In genomic region chr22:29040385-29041275, GRCh38 we compare ENCODE assay signal across 8 cellular contexts. TPM values are rescaled to one million over a fixed set of nuclear protein-coding genes. Genes with fewer than 3 reads are reported as not detected.
DNase-seq lines count a peak whose midpoint lies in the region; ATAC-seq, FAIRE-seq and TF ChIP-seq lines count a peak whose summit lies in the region.

No MANE protein-coding gene starts in this region.

- POLR2A ChIA-PET in activated CD4-positive, alpha-beta T cell treated with anti-CD3 and anti-CD28 coated beads for 36 hours (lab: Charles Lee): no interaction called here
- POLR2A ChIA-PET in HepG2 (lab: Yijun Ruan, JAX): interaction anchor here (0.6 to 3.3 kb wide), 9 partner anchors 9 to 256 kb away, joined by 3 to 22 read pairs (median 5); partner anchors contain the start of genes XBP1 and ZNRF3

- WGBS in HepG2 (ENCODE audit: low lambda C conversion rate): 84% methylated on average over 9 of the region's 9 CpGs

- H3K36me3 ChIP-seq in ACC112 (ENCODE audit: insufficient read depth, low read length): no peaks in the 10 kb centered on the region
- H3K36me3 ChIP-seq in colonic mucosa: no peaks in the 10 kb centered on the region
- H3K36me3 ChIP-seq in HepG2 (replicated peaks in 1 of 2; ENCODE audit: control insufficient read depth in 1 of 2, insufficient read depth in 2 of 2, low read length in 2 of 2): peaks cover 15 to 76% of the 10 kb centered on the region in 2 experiments

- FAIRE-seq in GM18507 (lab: Jason Lieb, UNC) (peak; percentile 92), HepG2 (lab: Jason Lieb, UNC) (peak; percentile 56)

- peak; percentile 33 for DNase-seq in GM18507 (ENCODE audit: extremely low spot score, insufficient read length, low read depth)
- DNase-seq in NCI-H226: peak; percentile 26
- peak; percentile 77 for DNase-seq in activated CD4-positive, alpha-beta T cell treated with anti-CD3 and anti-CD28 coated beads for 36 hours
- peak; percentile 76 for DNase-seq in colonic mucosa
- peak; percentile 65 for DNase-seq in HepG2 (ENCODE audit: low spot score)
- peak; percentile 26 to 39 (median 37) for DNase-seq in stimulated activated CD4-positive, alpha-beta T cell treated with anti-CD3 and anti-CD28 coated beads, TNF-alpha, amount 100 ng/mL, for 1 hour (ENCODE audit: low read depth in 3 of 3, low spot score in 1 of 3)

- no peak for TF ChIP-seq EP300 in HepG2 (IDR thresholded peaks at IDR 0.05; ENCODE audit: low read depth in 2 of 2, low read length in 2 of 2)
- TF ChIP-seq EP300 in HepG2 (CRISPR knock-in tag; IDR thresholded peaks at IDR 0.05; ENCODE audit: borderline replicate concordance): no peak

- peaks cover 1% of the 10 kb centered on the region for H3K36me3 Mint-ChIP-seq in activated CD4-positive, alpha-beta T cell treated with anti-CD3 and anti-CD28 coated beads for 36 hours (ENCODE audit: low read depth)

- no peak overlapping the region for H3K4me2 ChIP-seq in HepG2 (ENCODE audit: low read depth, low read length)

- H3K79me2 ChIP-seq in ACC112 (ENCODE audit: control insufficient read depth, insufficient read depth, low read length, unreplicated experiment) (no peaks in the 10 kb centered on the region), HepG2 (ENCODE audit: insufficient read depth, low read length) (peaks cover 54% of the 10 kb centered on the region)

- TF ChIP-seq POLR2A in HepG2 (IDR thresholded peaks at IDR 0.05; ENCODE audit: insufficient read depth in 1 of 2, low read depth in 2 of 2, low read length in 2 of 2): no peak

- CTCF ChIA-PET in activated CD4-positive, alpha-beta T cell treated with anti-CD3 and anti-CD28 coated beads for 36 hours (lab: Charles Lee): interaction anchor here (0.6 to 5.5 kb wide), 43 partner anchors 14 to 618 kb away, joined by 3 to 72 read pairs (median 4); partner anchors contain the start of genes C22orf31 and KREMEN1
- CTCF ChIA-PET in HepG2 (lab: Yijun Ruan, JAX; ENCODE audit: low intra/inter-chr PET ratio, low total read pairs): interaction anchor here (1.3 to 2.1 kb wide), 2 partner anchors 183 to 185 kb away, joined by 4 to 22 read pairs; no protein-coding TSS in a partner anchor

- no peak overlapping the region for H2AFZ ChIP-seq in ACC112 (ENCODE audit: low read length, unreplicated experiment)
- H2AFZ ChIP-seq in HepG2 (ENCODE audit: low read length): no peak overlapping the region

- H3K9ac ChIP-seq in colonic mucosa (ENCODE audit: low read depth in 2 of 2, low read length in 2 of 2): no peak overlapping the region
- no peak overlapping the region for H3K9ac ChIP-seq in HepG2 (ENCODE audit: insufficient read depth, low read depth, low read length)

- peaks cover 7% of the 10 kb centered on the region for H3K27me3 Mint-ChIP-seq in activated CD4-positive, alpha-beta T cell treated with anti-CD3 and anti-CD28 coated beads for 36 hours

- no TSS peak for BruUV-seq in HepG2 (replicated peaks; lab: Mats Ljungman, UMichigan)

- H3K9me3 ChIP-seq in colonic mucosa (no peaks in the 10 kb centered on the region), HepG2 (ENCODE audit: low read length) (no peaks in the 10 kb centered on the region)

- H3K27me3 ChIP-seq in ACC112 (ENCODE audit: insufficient read depth, low read length): no peaks in the 10 kb centered on the region
- H3K27me3 ChIP-seq in colonic mucosa: no peaks in the 10 kb centered on the region
- H3K27me3 ChIP-seq in HepG2 (ENCODE audit: control insufficient read depth in 1 of 2, insufficient read depth in 2 of 2, low read length in 2 of 2): no peaks in the 10 kb centered on the region

- no peak overlapping the region for H3K4me3 Mint-ChIP-seq in activated CD4-positive, alpha-beta T cell treated with anti-CD3 and anti-CD28 coated beads for 36 hours

- in situ Hi-C loops in HepG2 (cut with HindIII; ENCODE audit: extremely low pct_ligation_motif_present, low pct_unique_long_range_greater_than_20kb): no loop called here

- peaks cover 9% of the 10 kb centered on the region for H4K20me1 ChIP-seq in HepG2 (ENCODE audit: insufficient read depth, low read length)

- intact Hi-C loops in activated CD4-positive, alpha-beta T cell treated with anti-CD3 and anti-CD28 coated beads for 36 hours (cut with DNase I, micrococcal nuclease): loop anchor here (1.0 to 2.0 kb wide), 4 partner anchors 185 to 440 kb away; no protein-coding TSS in a partner anchor
- intact Hi-C loops in colonic mucosa (cut with DNase I): loop anchor here (10.0 kb wide), 2 partner anchors 114 to 204 kb away; no protein-coding TSS in a partner anchor
- intact Hi-C loops in HepG2 (cut with micrococcal nuclease; ENCODE audit: unreplicated experiment): loop anchor here (1.0 to 5.0 kb wide), 2 partner anchors 112 to 185 kb away; no protein-coding TSS in a partner anchor

- peaks cover 34% of the 10 kb centered on the region for H3K4me1 ChIP-seq in ACC112 (ENCODE audit: control insufficient read depth, insufficient read depth, low read length, unreplicated experiment)
- no peaks in the 10 kb centered on the region for H3K4me1 ChIP-seq in colonic mucosa
- peaks cover 87% of the 10 kb centered on the region for H3K4me1 ChIP-seq in HepG2 (ENCODE audit: insufficient read depth, low read length)

- no peaks in the 10 kb centered on the region for H3K4me1 Mint-ChIP-seq in activated CD4-positive, alpha-beta T cell treated with anti-CD3 and anti-CD28 coated beads for 36 hours

- TF ChIP-seq RAD21 in HepG2 (CRISPR knock-in tag; IDR thresholded peaks at IDR 0.05): peak; percentile 88

- H3K4me3 ChIP-seq in ACC112 (ENCODE audit: low read depth, low read length) (no peak overlapping the region), colonic mucosa (no peak overlapping the region), HepG2 (replicated peaks in 1 of 3; ENCODE audit: insufficient read depth in 1 of 3, low read depth in 2 of 3, low read length in 3 of 3) (no peak overlapping the region)

- H3K27ac ChIP-seq in ACC112 (ENCODE audit: low read depth, low read length) (peak overlapping the region; percentile 68), colonic mucosa (peak overlapping the region; percentile 9), HepG2 (ENCODE audit: extremely low read length, insufficient read depth, low read length) (no peak overlapping the region)

- H3K27ac Mint-ChIP-seq in activated CD4-positive, alpha-beta T cell treated with anti-CD3 and anti-CD28 coated beads for 36 hours: no peak overlapping the region

- no peaks in the 10 kb centered on the region for H3K9me3 Mint-ChIP-seq in activated CD4-positive, alpha-beta T cell treated with anti-CD3 and anti-CD28 coated beads for 36 hours (ENCODE audit: low read depth)

- TF ChIP-seq CTCF in colonic mucosa (IDR thresholded peaks at IDR 0.05) (peak; percentile 98), HepG2 (CRISPR knock-in tag; IDR thresholded peaks at IDR 0.05) (peak; percentile 86)

- ATAC-seq in activated CD4-positive, alpha-beta T cell treated with anti-CD3 and anti-CD28 coated beads for 36 hours: peak; percentile 65
- ATAC-seq in HepG2: peak; percentile 65
- no peak for ATAC-seq in HG03159 (IDR thresholded peaks at IDR 0.05; ENCODE audit: unreplicated experiment)

RNA-seq across cellular contexts. Expression of gene C22orf31, which starts 21.0 kb away (rescaled TPM):
- total RNA-seq in activated CD4-positive, alpha-beta T cell treated with anti-CD3 and anti-CD28 coated beads for 36 hours: not detected
- total RNA-seq in colonic mucosa (under 1 TPM in 1 of 2 donors, not detected in 1; 0.32 TPM), HepG2 (2016; rRNA removed; fragmentation: Illumina TruSeq; extraction: Trizol) (not detected in 2 replicates)
- not detected in 2 replicates for total RNA-seq in HepG2 (2016; cell fraction: cytosol; rRNA removed; fragmentation: Illumina TruSeq; extraction: Trizol; ENCODE audit: low read depth)
- 0.19 TPM in 1 of 2 replicates, not detected in the other for total RNA-seq in HepG2 (2016; cell fraction: insoluble cytoplasmic fraction; rRNA removed; fragmentation: Illumina TruSeq; extraction: Trizol)
- not detected in 2 replicates for total RNA-seq in HepG2 (2016; cell fraction: membrane; rRNA removed; fragmentation: Illumina TruSeq; extraction: Trizol)
- total RNA-seq in HepG2 (2016; cell fraction: nucleus; rRNA removed; fragmentation: Illumina TruSeq; extraction: Trizol): not detected in 2 replicates
- not detected in 2 replicates for polyA plus RNA-seq in HepG2 (2011; rRNA removed)
- polyA plus RNA-seq in HepG2 (2011; cell fraction: cytosol; rRNA removed): not detected in 2 replicates
- polyA plus RNA-seq in HepG2 (2011; cell fraction: nucleus; rRNA removed): not detected in 2 replicates
- polyA plus RNA-seq in HepG2 (2012): not detected in 2 replicates
- 0.25 TPM in 1 of 2 replicates, not detected in the other for polyA plus RNA-seq in HepG2 (2016; cell fraction: cytosol; fragmentation: Illumina TruSeq; extraction: Trizol; ENCODE audit: low read depth)
- not detected in 2 replicates for polyA plus RNA-seq in HepG2 (2016; cell fraction: insoluble cytoplasmic fraction; fragmentation: Illumina TruSeq; extraction: Trizol; ENCODE audit: low read depth)
- not detected in 2 replicates for polyA plus RNA-seq in HepG2 (2016; cell fraction: membrane; fragmentation: Illumina TruSeq; extraction: Trizol; ENCODE audit: low read depth)
- polyA plus RNA-seq in HepG2 (2016; cell fraction: nucleus; fragmentation: Illumina TruSeq; extraction: Trizol; ENCODE audit: insufficient read depth, low read depth): not detected in 2 replicates
- polyA minus RNA-seq in HepG2 (2011; rRNA and poly(A)+ RNA removed; ENCODE audit: low replicate concordance): not detected in 2 replicates
- polyA minus RNA-seq in HepG2 (2011; cell fraction: cytosol; rRNA and poly(A)+ RNA removed): not detected in 2 replicates
- not detected in 2 replicates for polyA minus RNA-seq in HepG2 (2011; cell fraction: nucleus; rRNA and poly(A)+ RNA removed)

RNA-seq across cellular contexts. Expression of gene KREMEN1, which starts 32.2 kb away (rescaled TPM):
- total RNA-seq in activated CD4-positive, alpha-beta T cell treated with anti-CD3 and anti-CD28 coated beads for 36 hours: under 1 TPM; 0.11 to 0.30 TPM
- total RNA-seq in colonic mucosa (10 to 100 TPM; 20.2 to 20.7 TPM), HepG2 (2016; rRNA removed; fragmentation: Illumina TruSeq; extraction: Trizol) (10.2 and 13.8 TPM in 2 replicates)
- 1.6 and 2.8 TPM in 2 replicates for total RNA-seq in HepG2 (2016; cell fraction: cytosol; rRNA removed; fragmentation: Illumina TruSeq; extraction: Trizol; ENCODE audit: low read depth)
- 8.1 and 13.9 TPM in 2 replicates for total RNA-seq in HepG2 (2016; cell fraction: insoluble cytoplasmic fraction; rRNA removed; fragmentation: Illumina TruSeq; extraction: Trizol)
- 6.5 and 7.3 TPM in 2 replicates for total RNA-seq in HepG2 (2016; cell fraction: membrane; rRNA removed; fragmentation: Illumina TruSeq; extraction: Trizol)
- 10.2 and 12.6 TPM in 2 replicates for total RNA-seq in HepG2 (2016; cell fraction: nucleus; rRNA removed; fragmentation: Illumina TruSeq; extraction: Trizol)
- 8.9 and 9.8 TPM in 2 replicates for polyA plus RNA-seq in HepG2 (2011; rRNA removed)
- 8.5 and 10.8 TPM in 2 replicates for polyA plus RNA-seq in HepG2 (2011; cell fraction: cytosol; rRNA removed)
- polyA plus RNA-seq in HepG2 (2011; cell fraction: nucleus; rRNA removed): 5.2 and 6.3 TPM in 2 replicates
- 5.6 and 7.9 TPM in 2 replicates for polyA plus RNA-seq in HepG2 (2012)
- 1.5 TPM in 2 replicates for polyA plus RNA-seq in HepG2 (2016; cell fraction: cytosol; fragmentation: Illumina TruSeq; extraction: Trizol; ENCODE audit: low read depth)
- polyA plus RNA-seq in HepG2 (2016; cell fraction: insoluble cytoplasmic fraction; fragmentation: Illumina TruSeq; extraction: Trizol; ENCODE audit: low read depth): 9.5 and 11.0 TPM in 2 replicates
- polyA plus RNA-seq in HepG2 (2016; cell fraction: membrane; fragmentation: Illumina TruSeq; extraction: Trizol; ENCODE audit: low read depth): 4.1 and 5.6 TPM in 2 replicates
- 20.4 and 21.5 TPM in 2 replicates for polyA plus RNA-seq in HepG2 (2016; cell fraction: nucleus; fragmentation: Illumina TruSeq; extraction: Trizol; ENCODE audit: insufficient read depth, low read depth)
- 1.5 and 13.8 TPM in 2 replicates for polyA minus RNA-seq in HepG2 (2011; rRNA and poly(A)+ RNA removed; ENCODE audit: low replicate concordance)
- polyA minus RNA-seq in HepG2 (2011; cell fraction: cytosol; rRNA and poly(A)+ RNA removed): 5.3 and 6.3 TPM in 2 replicates
- 1.8 and 2.7 TPM in 2 replicates for polyA minus RNA-seq in HepG2 (2011; cell fraction: nucleus; rRNA and poly(A)+ RNA removed)

Comparison
In these comparisons a context has a peak if more than half of its experiments do, and no peak if none do; other contexts are left out.
1. DNase-seq: peak in every context shown above with its lines; median percentile 77 in activated CD4-positive, alpha-beta T cell treated with anti-CD3 and anti-CD28 coated beads for 36 hours; 76 in colonic mucosa; 65 in HepG2; 37 in stimulated activated CD4-positive, alpha-beta T cell treated with anti-CD3 and anti-CD28 coated beads, TNF-alpha, amount 100 ng/mL, for 1 hour; 33 in GM18507; 26 in NCI-H226.